In genomic region chr6:33384581-33385020, GRCh38 we compare ENCODE assay signal across 10 cellular contexts. TPM values are rescaled to one million over a fixed set of nuclear protein-coding genes. Genes with fewer than 3 reads are reported as not detected.
DNase-seq lines count a peak whose midpoint lies in the region; ATAC-seq, FAIRE-seq and TF ChIP-seq lines count a peak whose summit lies in the region.
"Had no signal": no experiment of that assay in that cellular context is flagged by ENCODE, and none has a peak within 500 bp of the region (broad histone marks: within the 10 kb centered on the region; RNA-seq: fewer than 3 reads in every experiment).

No MANE protein-coding gene starts in this region.

- TF ChIP-seq CTCF in HFF-Myc (IDR thresholded peaks at IDR 0.05; ENCODE audit: low read depth, low read length, missing control alignments) (peak; percentile 49), K562 (IDR thresholded peaks at IDR 0.05 in 2 of 3, conservative IDR thresholded peaks at IDR 0.05 in 1 of 3; ENCODE audit: insufficient read depth in 2 of 3, low read depth in 1 of 3, low read length in 3 of 3) (peak; percentile 29 to 61 (median 54); a peak in 5 of 6 replicates)

- intact Hi-C loops in K562 (cut with micrococcal nuclease), result no loop called here

- H3K36me3 ChIP-seq in K562 (ENCODE audit: control insufficient read depth, insufficient read depth, low read length), result no peaks in the 10 kb centered on the region

- H3K4me1 ChIP-seq in K562 (replicated peaks in 1 of 2; ENCODE audit: control insufficient read depth in 2 of 2, insufficient read depth in 2 of 2, low read length in 2 of 2), result peaks cover 11 to 15% of the 10 kb centered on the region in 2 experiments
- H3K4me1 ChIP-seq: psoas muscle had no signal

- in situ Hi-C loops in K562 (cut with MboI), result no loop called here

- BruUV-seq in K562 (replicated peaks; lab: Mats Ljungman, UMichigan), result no TSS peak

- H3K79me2 ChIP-seq in K562 (ENCODE audit: control insufficient read depth, insufficient read depth, low read length), result no peaks in the 10 kb centered on the region

- no peak overlapping the region; a peak in 1 of 4 replicates for H3K9ac ChIP-seq in K562 (ENCODE audit: insufficient read depth in 1 of 2, low read depth in 2 of 2, low read length in 2 of 2)

- POLR2A ChIA-PET in K562 (lab: Yijun Ruan, JAX), result interaction anchor here (0.6 to 1.0 kb wide), 2 partner anchors 86 to 351 kb away, joined by 3 read pairs; partner anchors contain the start of gene RGL2

- H3K4me3 ChIP-seq in HFF-Myc (replicated peaks; ENCODE audit: low read depth, low read length), result no peak overlapping the region
- H3K4me3 ChIP-seq in K562, result no peak overlapping the region
- H3K4me3 ChIP-seq: psoas muscle had no signal

- CTCF ChIA-PET in K562 (lab: Yijun Ruan, JAX; ENCODE audit: low intra/inter-chr PET ratio), result interaction anchor here (0.6 kb wide), 2 partner anchors 46 to 263 kb away, joined by 3 read pairs; no protein-coding TSS in a partner anchor

- peak overlapping the region; percentile 54; the same call in 1 of the 2 replicates for H3K4me2 ChIP-seq in K562 (ENCODE audit: insufficient read depth, low read length)

- H3K27ac ChIP-seq in K562 (ENCODE audit: extremely low read depth, low read depth, low read length), result no peak overlapping the region
- H3K27ac ChIP-seq: psoas muscle had no signal

- peak; percentile 69 for ATAC-seq in K562

- FAIRE-seq in A204.1 (lab: Jason Lieb, UNC), result peak; percentile 74
- FAIRE-seq in K562 (lab: Jason Lieb, UNC), result peak; percentile 46

- no peak for TF ChIP-seq POLR2A in K562 (conservative IDR thresholded peaks at IDR 0.05)

- TF ChIP-seq EP300 in K562 (IDR thresholded peaks at IDR 0.05; ENCODE audit: low read length), result peak; percentile 15; the same call in 1 of the 2 replicates

- no peaks in the 10 kb centered on the region for H3K27me3 ChIP-seq in K562 (ENCODE audit: control insufficient read depth in 2 of 2, insufficient read depth in 2 of 2, low read length in 2 of 2)

- WGBS in K562 (ENCODE audit: insufficient coverage, low coverage, missing lambda C conversion rate), result 16% methylated on average over 4 of the region's 4 CpGs

- TF ChIP-seq RAD21 in K562 (CRISPR knock-in tag; conservative IDR thresholded peaks at IDR 0.05 in 1 of 2, IDR thresholded peaks at IDR 0.05 in 1 of 2), result peak; percentile 27 to 52; a peak in 3 of 4 replicates

- H2AFZ ChIP-seq in K562 (ENCODE audit: low read depth, low read length), result peak overlapping the region; percentile 90

- H3K9me1 ChIP-seq in K562 (ENCODE audit: control insufficient read depth, insufficient read depth, low read length), result no peaks in the 10 kb centered on the region

- H4K20me1 ChIP-seq in K562 (replicated peaks; ENCODE audit: control insufficient read depth, insufficient read depth, low read length), result no peaks in the 10 kb centered on the region

- no peaks in the 10 kb centered on the region for H3K9me3 ChIP-seq in K562 (replicated peaks; ENCODE audit: control insufficient read depth, insufficient read depth, low read depth, low read length)
- H3K9me3 ChIP-seq: psoas muscle had no signal

- DNase-seq in HFF-Myc (ENCODE audit: extremely low read depth, low read depth) (no peak), K562 (ENCODE audit: extremely low read depth in 1 of 4, low spot score in 3 of 4) (peak; percentile 41 to 55 (median 44)), kidney glomerular epithelial cell (lab: John Stamatoyannopoulos, UW) (peak; percentile 48), COLO668 (lab: John Stamatoyannopoulos, UW; ENCODE audit: unreplicated experiment) (no peak), NCI-H510A (lab: John Stamatoyannopoulos, UW) (no peak), mucosa of gallbladder (ENCODE audit: low spot score) (no peak), germinal center (ENCODE audit: low spot score) (no peak)
- DNase-seq: GDM1, psoas muscle had no signal

TF ChIP-seq in K562, 482 proteins besides CTCF, POLR2A, EP300 and RAD21 (continues in another document):
- no peak for TF ChIP-seq ZSCAN29 (IDR thresholded peaks at IDR 0.05)

RNA-seq across cellular contexts. Expression of gene KIFC1, which starts 7.0 kb away (rescaled TPM):
- 117 and 182 TPM in 2 replicates for total RNA-seq in K562 (2011; cell fraction: chromatin; rRNA removed; ENCODE audit: low replicate concordance)
- total RNA-seq in K562 (2011; cell fraction: nucleolus; rRNA removed), result 141 and 154 TPM in 2 replicates
- 113 and 129 TPM in 2 replicates for total RNA-seq in K562 (2011; cell fraction: nucleoplasm; rRNA removed)
- total RNA-seq in K562 (2014; rRNA removed), result 50.2 and 62.5 TPM in 2 replicates
- 38.6 and 42.3 TPM in 2 replicates for total RNA-seq in K562 (2014; rRNA removed; fragmentation: Illumina TruSeq; extraction: Trizol)
- 77.9 and 80.1 TPM in 2 replicates for total RNA-seq in K562 (2015; rRNA removed; fragmentation: Illumina TruSeq; extraction: Trizol)
- 79.2 and 85.6 TPM in 2 replicates for total RNA-seq in K562 (2021)
- polyA plus RNA-seq in K562 (2011; rRNA removed), result 95.2 and 103 TPM in 2 replicates
- 82.9 and 95.7 TPM in 2 replicates for polyA plus RNA-seq in K562 (2011; cell fraction: cytosol; rRNA removed)
- polyA plus RNA-seq in K562 (2011; cell fraction: nucleus; rRNA removed), result 255 and 308 TPM in 2 replicates
- polyA plus RNA-seq in K562 (2012), result 70.1 and 78.9 TPM in 2 replicates
- 76.9 and 82.7 TPM in 2 replicates for polyA plus RNA-seq in K562 (2014; fragmentation: Illumina TruSeq; extraction: Trizol)
- polyA plus RNA-seq in K562 (2014; fragmentation: Nextera tagmentation; extraction: Ambion mirVana), result 1 to 10 TPM; 1.3 to 2.2 TPM
- 84.1 and 88.6 TPM in 2 replicates for polyA plus RNA-seq in K562 (2014; rRNA removed)
- polyA minus RNA-seq in K562 (2011; rRNA and poly(A)+ RNA removed), result 91.4 and 99.3 TPM in 2 replicates
- polyA minus RNA-seq in K562 (2011; cell fraction: cytosol; rRNA and poly(A)+ RNA removed), result 43.1 and 48.8 TPM in 2 replicates
- 113 and 139 TPM in 2 replicates for polyA minus RNA-seq in K562 (2011; cell fraction: nucleus; rRNA and poly(A)+ RNA removed)
- 2.1 TPM for total RNA-seq in mucosa of gallbladder

RNA-seq across cellular contexts. Expression of gene PHF1, which starts 26.2 kb away (rescaled TPM):
- total RNA-seq in K562 (2011; cell fraction: chromatin; rRNA removed; ENCODE audit: low replicate concordance), result 151 and 284 TPM in 2 replicates
- 158 and 171 TPM in 2 replicates for total RNA-seq in K562 (2011; cell fraction: nucleolus; rRNA removed)
- 141 and 150 TPM in 2 replicates for total RNA-seq in K562 (2011; cell fraction: nucleoplasm; rRNA removed)
- total RNA-seq in K562 (2014; rRNA removed) (27.3 and 29.7 TPM in 2 replicates), K562 (2014; rRNA removed; fragmentation: Illumina TruSeq; extraction: Trizol) (16.2 and 20.8 TPM in 2 replicates), K562 (2015; rRNA removed; fragmentation: Illumina TruSeq; extraction: Trizol) (29.6 and 33.7 TPM in 2 replicates), K562 (2021) (42.1 and 43.2 TPM in 2 replicates), mucosa of gallbladder (82.3 TPM)
- polyA plus RNA-seq in K562 (2011; rRNA removed) (45.9 and 59.4 TPM in 2 replicates), K562 (2014; fragmentation: Illumina TruSeq; extraction: Trizol) (45.5 and 48.8 TPM in 2 replicates), K562 (2014; fragmentation: Nextera tagmentation; extraction: Ambion mirVana) (1 to 10 TPM; 3.7 to 4.0 TPM), K562 (2014; rRNA removed) (60.8 and 64.2 TPM in 2 replicates)
- 56.9 and 69.4 TPM in 2 replicates for polyA plus RNA-seq in K562 (2011; cell fraction: cytosol; rRNA removed)
- polyA plus RNA-seq in K562 (2011; cell fraction: nucleus; rRNA removed), result 359 and 410 TPM in 2 replicates
- polyA plus RNA-seq in K562 (2012), result 42.7 and 85.4 TPM in 2 replicates
- 21.9 and 26.4 TPM in 2 replicates for polyA minus RNA-seq in K562 (2011; rRNA and poly(A)+ RNA removed)
- polyA minus RNA-seq in K562 (2011; cell fraction: cytosol; rRNA and poly(A)+ RNA removed), result 12.4 and 15.0 TPM in 2 replicates
- polyA minus RNA-seq in K562 (2011; cell fraction: nucleus; rRNA and poly(A)+ RNA removed), result 40.8 and 50.0 TPM in 2 replicates

RNA-seq across cellular contexts. Expression of gene CUTA, which starts 33.3 kb away (rescaled TPM):
- total RNA-seq in K562 (2011; cell fraction: chromatin; rRNA removed; ENCODE audit: low replicate concordance), result 90.7 and 171 TPM in 2 replicates
- 247 and 251 TPM in 2 replicates for total RNA-seq in K562 (2011; cell fraction: nucleolus; rRNA removed)
- 190 and 192 TPM in 2 replicates for total RNA-seq in K562 (2011; cell fraction: nucleoplasm; rRNA removed)
- total RNA-seq in K562 (2014; rRNA removed), result 310 and 413 TPM in 2 replicates
- total RNA-seq in K562 (2014; rRNA removed; fragmentation: Illumina TruSeq; extraction: Trizol), result 192 and 203 TPM in 2 replicates
- total RNA-seq in K562 (2015; rRNA removed; fragmentation: Illumina TruSeq; extraction: Trizol), result 316 and 317 TPM in 2 replicates
- 369 and 372 TPM in 2 replicates for total RNA-seq in K562 (2021)
- polyA plus RNA-seq in K562 (2011; rRNA removed), result 166 and 178 TPM in 2 replicates
- polyA plus RNA-seq in K562 (2011; cell fraction: cytosol; rRNA removed), result 269 and 458 TPM in 2 replicates
- 356 and 369 TPM in 2 replicates for polyA plus RNA-seq in K562 (2011; cell fraction: nucleus; rRNA removed)
- 506 and 529 TPM in 2 replicates for polyA plus RNA-seq in K562 (2012)
- 264 and 434 TPM in 2 replicates for polyA plus RNA-seq in K562 (2014; fragmentation: Illumina TruSeq; extraction: Trizol)
- 100 to 1,000 TPM; 653 to 682 TPM for polyA plus RNA-seq in K562 (2014; fragmentation: Nextera tagmentation; extraction: Ambion mirVana)
- 296 and 360 TPM in 2 replicates for polyA plus RNA-seq in K562 (2014; rRNA removed)
- 142 and 158 TPM in 2 replicates for polyA minus RNA-seq in K562 (2011; rRNA and poly(A)+ RNA removed)
- 90.0 and 120 TPM in 2 replicates for polyA minus RNA-seq in K562 (2011; cell fraction: cytosol; rRNA and poly(A)+ RNA removed)
- polyA minus RNA-seq in K562 (2011; cell fraction: nucleus; rRNA and poly(A)+ RNA removed), result 56.4 and 86.2 TPM in 2 replicates
- 238 TPM for total RNA-seq in mucosa of gallbladder

RNA-seq across cellular contexts. Expression of gene SYNGAP1, which starts 35.3 kb away (rescaled TPM):
- 66.9 and 126 TPM in 2 replicates for total RNA-seq in K562 (2011; cell fraction: chromatin; rRNA removed; ENCODE audit: low replicate concordance)
- total RNA-seq in K562 (2011; cell fraction: nucleolus; rRNA removed), result 33.0 and 37.9 TPM in 2 replicates
- 43.4 and 59.2 TPM in 2 replicates for total RNA-seq in K562 (2011; cell fraction: nucleoplasm; rRNA removed)
- total RNA-seq in K562 (2014; rRNA removed), result 2.5 and 2.9 TPM in 2 replicates
- total RNA-seq in K562 (2014; rRNA removed; fragmentation: Illumina TruSeq; extraction: Trizol), result 1.9 and 2.6 TPM in 2 replicates
- total RNA-seq in K562 (2015; rRNA removed; fragmentation: Illumina TruSeq; extraction: Trizol), result 3.2 and 3.8 TPM in 2 replicates
- total RNA-seq in K562 (2021), result 15.2 and 22.8 TPM in 2 replicates
- polyA plus RNA-seq in K562 (2011; rRNA removed), result 4.4 and 8.2 TPM in 2 replicates
- polyA plus RNA-seq in K562 (2011; cell fraction: cytosol; rRNA removed), result 2.7 and 2.8 TPM in 2 replicates
- polyA plus RNA-seq in K562 (2011; cell fraction: nucleus; rRNA removed), result 51.0 and 114 TPM in 2 replicates
- polyA plus RNA-seq in K562 (2012), result 15.7 and 22.6 TPM in 2 replicates
- 13.9 and 14.2 TPM in 2 replicates for polyA plus RNA-seq in K562 (2014; fragmentation: Illumina TruSeq; extraction: Trizol)
- polyA plus RNA-seq in K562 (2014; fragmentation: Nextera tagmentation; extraction: Ambion mirVana), result under 1 TPM; 0.01 to 0.06 TPM
- polyA plus RNA-seq in K562 (2014; rRNA removed), result 14.2 and 14.6 TPM in 2 replicates
- polyA minus RNA-seq in K562 (2011; rRNA and poly(A)+ RNA removed), result 4.1 and 4.2 TPM in 2 replicates
- polyA minus RNA-seq in K562 (2011; cell fraction: cytosol; rRNA and poly(A)+ RNA removed), result 3.9 and 4.4 TPM in 2 replicates
- 10.8 and 12.3 TPM in 2 replicates for polyA minus RNA-seq in K562 (2011; cell fraction: nucleus; rRNA and poly(A)+ RNA removed)
- 31.0 TPM for total RNA-seq in mucosa of gallbladder

Comparison
In these comparisons a context has a peak if more than half of its experiments do, and no peak if none do; other contexts are left out.
1. DNase-seq: peak in K562 (4 of 4) and kidney glomerular epithelial cell (single experiment); none in HFF-Myc (single experiment), COLO668 (single experiment), NCI-H510A (single experiment), mucosa of gallbladder (single experiment) and germinal center (single experiment).
2. RNA of gene KIFC1, which starts 7.0 kb away (total RNA-seq): 38.6 to 182 TPM in K562; 2.1 TPM in mucosa of gallbladder (single experiment); every median in the first group is over 10 times any median in the second.